In the genomic region with DNA sequence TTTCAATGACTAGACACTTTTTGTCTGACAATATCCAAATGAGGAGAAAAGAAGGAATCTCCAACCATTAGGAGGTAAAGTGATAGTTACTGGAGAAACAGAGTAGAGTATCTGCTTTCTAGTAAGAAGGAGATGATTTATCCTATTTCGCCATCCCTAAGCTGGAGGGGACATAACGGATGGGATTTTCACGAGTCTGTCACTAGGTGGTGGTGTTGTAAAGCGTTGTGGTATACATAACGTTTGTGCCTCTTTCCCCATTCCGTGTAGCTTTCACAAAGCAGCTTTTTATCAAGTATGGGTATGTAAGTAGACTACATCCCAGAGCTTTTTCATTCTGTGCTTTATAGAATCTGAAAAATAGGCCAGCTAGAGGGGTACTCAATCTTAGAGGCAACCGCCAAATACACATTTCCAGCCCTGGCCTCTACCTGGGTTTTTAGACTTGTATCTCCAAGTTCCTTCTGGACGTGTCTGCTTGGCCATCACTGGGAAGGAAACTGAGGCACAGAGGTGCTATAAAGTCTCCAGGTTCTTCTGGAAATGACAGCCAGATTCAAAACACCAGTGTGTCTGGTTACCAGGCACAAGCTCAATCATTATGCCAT, we compare ENCODE assay signal across 9 cellular contexts. TPM values are rescaled to one million over a fixed set of nuclear protein-coding genes. Genes with fewer than 3 reads are reported as not detected.
DNase-seq lines count a peak whose midpoint lies in the region; ATAC-seq and TF ChIP-seq lines count a peak whose summit lies in the region.
"Had no signal": no experiment of that assay in that cellular context is flagged by ENCODE, and none has a peak within 500 bp of the region (broad histone marks: within the 10 kb centered on the region; RNA-seq: fewer than 3 reads in every experiment).

No MANE protein-coding gene starts in this region.

- no peaks in the 10 kb centered on the region for H3K79me1 ChIP-seq in mesendoderm (ENCODE audit: low read length)

- H3K4me1 ChIP-seq in endodermal cell (ENCODE audit: control insufficient read depth, insufficient read depth, low read length): no peaks in the 10 kb centered on the region
- H3K4me1 ChIP-seq in mesendoderm (ENCODE audit: control insufficient read depth, low read depth, low read length): no peaks in the 10 kb centered on the region
- peaks cover 4% of the 10 kb centered on the region for H3K4me1 ChIP-seq in suprapubic skin

- no peak overlapping the region for H2BK5ac ChIP-seq in mesendoderm (ENCODE audit: low read length)

- H3K4me3 Mint-ChIP-seq in endodermal cell: no peak overlapping the region
- H3K4me3 Mint-ChIP-seq: dendritic cell treated with granulocyte-macrophage colony-stimulating factor and Interleukin-4, amounts not matched to agents 40 ng/mL and 50 ng/mL, for 4 days had no signal

- H3K18ac ChIP-seq in mesendoderm (ENCODE audit: low read length): no peak overlapping the region

- no peaks in the 10 kb centered on the region for H3K27me3 Mint-ChIP-seq in endodermal cell (ENCODE audit: insufficient read depth)

- H3K27ac ChIP-seq in endodermal cell (ENCODE audit: low read depth, low read length) (no peak overlapping the region), mesendoderm (ENCODE audit: low read depth, low read length) (no peak overlapping the region), suprapubic skin (no peak overlapping the region)

- H2BK15ac ChIP-seq in mesendoderm (replicated peaks; ENCODE audit: low read depth): no peak overlapping the region

- H4K5ac ChIP-seq in mesendoderm (ENCODE audit: low read length): no peak overlapping the region

- H2AK5ac ChIP-seq in mesendoderm (ENCODE audit: low read length): no peak overlapping the region

- H3K27ac Mint-ChIP-seq in endodermal cell: no peak overlapping the region
- H3K27ac Mint-ChIP-seq: dendritic cell treated with granulocyte-macrophage colony-stimulating factor and Interleukin-4, amounts not matched to agents 40 ng/mL and 50 ng/mL, for 4 days had no signal

- H4K8ac ChIP-seq in mesendoderm (ENCODE audit: low read depth, low read length): no peak overlapping the region

- H3K56ac ChIP-seq in mesendoderm (ENCODE audit: low read length): no peak overlapping the region

- H3K4me1 Mint-ChIP-seq in endodermal cell: no peaks in the 10 kb centered on the region

- no peaks in the 10 kb centered on the region for H3K36me3 Mint-ChIP-seq in endodermal cell (ENCODE audit: low read depth)

- no peaks in the 10 kb centered on the region for H3K36me3 ChIP-seq in endodermal cell (ENCODE audit: control insufficient read depth, insufficient read depth, low read length)
- H3K36me3 ChIP-seq in mesendoderm (ENCODE audit: control insufficient read depth, insufficient read depth, low read length): no peaks in the 10 kb centered on the region
- H3K36me3 ChIP-seq in suprapubic skin: no peaks in the 10 kb centered on the region

- no peak overlapping the region for H3K23ac ChIP-seq in mesendoderm (ENCODE audit: low read length)

- no peak overlapping the region for H3K4ac ChIP-seq in mesendoderm (ENCODE audit: low read depth, low read length)

- H3K9me3 ChIP-seq in endodermal cell (ENCODE audit: control insufficient read depth, low read length) (no peaks in the 10 kb centered on the region), suprapubic skin (no peaks in the 10 kb centered on the region)

- H3K79me2 ChIP-seq in mesendoderm (ENCODE audit: control insufficient read depth, insufficient read depth, low read length): no peaks in the 10 kb centered on the region

- TF ChIP-seq CTCF in WI38 (IDR thresholded peaks at IDR 0.05; ENCODE audit: low read depth, low read length): peak; percentile 42; the same call in 1 of the 2 replicates
- TF ChIP-seq CTCF in endodermal cell (conservative IDR thresholded peaks at IDR 0.05): peak; percentile 88
- peak; percentile 68 for TF ChIP-seq CTCF in suprapubic skin (IDR thresholded peaks at IDR 0.05)

- TF ChIP-seq EP300 in suprapubic skin (IDR thresholded peaks at IDR 0.05): no peak

- DNase-seq in GM04503 (ENCODE audit: low read depth) (peak; percentile 41), NCI-H226 (peak; percentile 53), endodermal cell (peak; percentile 63), mesendoderm (peak; percentile 79), suprapubic skin (ENCODE audit: low spot score in 2 of 2) (no peak)

- no peak overlapping the region for H3K4me3 ChIP-seq in WI38 (ENCODE audit: low read depth, low read length)
- no peak overlapping the region for H3K4me3 ChIP-seq in endodermal cell (ENCODE audit: low read length)
- no peak overlapping the region for H3K4me3 ChIP-seq in mesendoderm (ENCODE audit: low read length)
- H3K4me3 ChIP-seq in suprapubic skin: no peak overlapping the region

- ATAC-seq in HG03159 (IDR thresholded peaks at IDR 0.05; ENCODE audit: unreplicated experiment) (peak; percentile 74), HG02840 (IDR thresholded peaks at IDR 0.05; ENCODE audit: low FRiP score, unreplicated experiment) (no peak)

- H3K9ac ChIP-seq in endodermal cell (ENCODE audit: extremely low read depth, low read length, poor library complexity, severe bottlenecking) (no peak overlapping the region), mesendoderm (ENCODE audit: low read length) (no peak overlapping the region)

- H3K4me2 ChIP-seq in mesendoderm (ENCODE audit: low read length): no peak overlapping the region

- no peaks in the 10 kb centered on the region for H3K27me3 ChIP-seq in endodermal cell (ENCODE audit: control insufficient read depth, insufficient read depth, low read length, poor library complexity, severe bottlenecking)
- no peaks in the 10 kb centered on the region for H3K27me3 ChIP-seq in mesendoderm (ENCODE audit: insufficient read depth, low read length, poor library complexity)
- H3K27me3 ChIP-seq in suprapubic skin: peaks cover 9% of the 10 kb centered on the region

- WGBS in endodermal cell (ENCODE audit: insufficient coverage in 1 of 2, insufficient read length in 1 of 2), 2 experiments: 27 to 65% methylated on average over 3 to 8 of the region's 8 CpGs
- no CpG with 5 or more reads among the region's 8 CpGs for WGBS in mesendoderm (ENCODE audit: extremely low coverage, insufficient coverage, low lambda C conversion rate)
- 22% methylated on average over 8 of the region's 8 CpGs for WGBS in suprapubic skin

- H3K9me3 Mint-ChIP-seq in endodermal cell: no peaks in the 10 kb centered on the region
- H3K9me3 Mint-ChIP-seq: dendritic cell treated with granulocyte-macrophage colony-stimulating factor and Interleukin-4, amounts not matched to agents 40 ng/mL and 50 ng/mL, for 4 days had no signal

- TF ChIP-seq POLR2A in suprapubic skin (IDR thresholded peaks at IDR 0.05): no peak

- H2BK120ac ChIP-seq in mesendoderm (ENCODE audit: low read depth, low read length): no peak overlapping the region

RNA-seq across cellular contexts. Expression of gene FAM3B, which starts 33.3 kb away (rescaled TPM):
- total RNA-seq in endodermal cell (1 to 10 TPM; 2.1 to 3.1 TPM), suprapubic skin (1 to 10 TPM in 3 of 4 donors, not detected in 1; 1.9 to 3.3 (median 3.1) TPM)
- polyA plus RNA-seq in endodermal cell (2013, experiment 1 of 2): 0.32 TPM
- polyA plus RNA-seq in endodermal cell (2013, experiment 2 of 2): 0.46 TPM
- polyA plus RNA-seq in mesendoderm (2013, experiment 1 of 2): 1.6 TPM
- 1.9 TPM for polyA plus RNA-seq in mesendoderm (2013, experiment 2 of 2)

Comparison
In these comparisons a context has a peak if more than half of its experiments do, and no peak if none do; other contexts are left out.
1. DNase-seq: peak in GM04503 (single experiment), NCI-H226 (single experiment), endodermal cell (single experiment) and mesendoderm (single experiment); none in suprapubic skin (0 of 2).
2. Peak in every context shown above with its lines, with median percentiles within 50 percentile points of each other: CTCF ChIP-seq.